11 cellular contexts compared by ENCODE assay signal in the genomic region with DNA sequence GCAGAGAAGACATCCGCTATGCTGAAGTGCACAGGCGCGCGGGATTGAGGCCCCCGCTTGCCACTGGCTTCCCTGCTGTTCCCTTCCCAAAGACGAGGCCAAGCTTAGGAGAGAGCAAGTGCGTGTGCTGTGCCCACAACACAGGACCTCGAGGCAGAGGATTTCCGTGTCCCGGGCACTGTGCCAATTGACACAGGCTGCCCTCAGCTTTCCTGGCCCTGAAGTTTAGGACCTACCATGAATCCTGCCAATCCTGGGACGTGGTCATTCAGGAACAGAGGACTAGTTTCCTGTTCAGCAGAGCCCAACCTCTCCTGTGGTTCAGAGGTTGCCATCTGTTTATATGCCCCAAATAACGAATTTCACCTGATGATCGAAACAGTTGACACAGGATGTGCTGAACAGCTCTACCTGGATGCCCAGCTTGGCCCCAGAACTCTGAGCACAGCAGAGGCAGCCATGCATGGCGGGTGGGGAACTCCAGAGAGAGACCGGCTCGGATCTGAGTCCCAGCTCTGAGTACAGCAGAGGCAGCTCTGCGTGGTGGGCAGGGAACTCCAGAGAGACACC. TPM values are rescaled to one million over a fixed set of nuclear protein-coding genes. Genes with fewer than 3 reads are reported as not detected.
DNase-seq lines count a peak whose midpoint lies in the region; ATAC-seq and TF ChIP-seq lines count a peak whose summit lies in the region.
"Had no signal": no experiment of that assay in that cellular context is flagged by ENCODE, and none has a peak within 500 bp of the region (broad histone marks: within the 10 kb centered on the region; RNA-seq: fewer than 3 reads in every experiment).

No MANE protein-coding gene starts in this region.

- no peak for TF ChIP-seq CTCF in activated B cell treated with CpG ODN at 0.5 μM for 24 hours (IDR thresholded peaks at IDR 0.05)

- peak; percentile 35 to 43 for ATAC-seq in activated CD4-positive, CD25-positive, alpha-beta regulatory T cell treated with anti-CD3 and anti-CD28 coated beads, Interleukin-2, amount 50 U/mL, for 24 hours
- ATAC-seq in HG02884 (IDR thresholded peaks at IDR 0.05; ENCODE audit: unreplicated experiment) (peak; percentile 53), activated B cell treated with CpG ODN at 0.5 μM for 24 hours (ENCODE audit: low read depth) (peak; percentile 71)
- ATAC-seq in stimulated activated naive B cell treated with anti-CD40 and anti-IgM and Interleukin-4, amounts not matched to agents 10 μg/mL and 1 μg/mL and 100 μg/mL, for 72 hours (replicated peaks), result peak; percentile 71

- CTCF ChIA-PET in activated B cell treated with CpG ODN at 0.5 μM for 24 hours (lab: Charles Lee), result interaction anchor here (0.7 to 5.0 kb wide), 15 partner anchors 8 to 390 kb away, joined by 3 to 39 read pairs (median 6); partner anchors contain the start of gene SLC37A1
- CTCF ChIA-PET in activated CD4-positive, alpha-beta T cell treated with anti-CD3 and anti-CD28 coated beads, Interleukin-2, amount 10 ng/mL, durations not matched to agents 7 days and 5 days (lab: Charles Lee), result interaction anchor here (1.3 kb wide), 2 partner anchors 30 to 40 kb away, joined by 3 read pairs; partner anchors contain the start of gene RSPH1

- peaks cover 52% of the 10 kb centered on the region for H3K79me1 ChIP-seq in mesenchymal stem cell (replicated peaks; ENCODE audit: low read length, poor library complexity, severe bottlenecking)

- no peak overlapping the region for H3K4me2 ChIP-seq in mesenchymal stem cell (ENCODE audit: low read length, poor library complexity, severe bottlenecking)

- peaks cover 0 to 74% of the 10 kb centered on the region in 2 experiments for H3K36me3 ChIP-seq in mesenchymal stem cell (ENCODE audit: control insufficient read depth in 1 of 2, insufficient read depth in 2 of 2, low read depth in 1 of 2, low read length in 2 of 2)

- H4K8ac ChIP-seq in mesenchymal stem cell (ENCODE audit: low read length), result no peak overlapping the region

- no peaks in the 10 kb centered on the region for H3K27me3 ChIP-seq in mesenchymal stem cell (ENCODE audit: control insufficient read depth in 1 of 2, insufficient read depth in 1 of 2, low read length in 2 of 2)

- H2BK120ac ChIP-seq in mesenchymal stem cell (ENCODE audit: low read depth, low read length), result no peak overlapping the region

- H3K27ac Mint-ChIP-seq in activated B cell treated with CpG ODN at 0.5 μM for 24 hours, result peak overlapping the region; percentile 90
- peak overlapping the region; percentile 87 for H3K27ac Mint-ChIP-seq in stimulated activated naive B cell treated with anti-CD40 and anti-IgM and Interleukin-4, amounts not matched to agents 10 μg/mL and 1 μg/mL and 100 μg/mL, for 72 hours
- H3K27ac Mint-ChIP-seq in activated CD4-positive, alpha-beta T cell treated with anti-CD3 and anti-CD28 coated beads, Interleukin-2, amount 10 ng/mL, durations not matched to agents 7 days and 5 days, result no peak overlapping the region
- H3K27ac Mint-ChIP-seq: mesothelial cell of epicardium had no signal

- no peak overlapping the region for H3K14ac ChIP-seq in mesenchymal stem cell (ENCODE audit: low read length in 2 of 2)

- no peak overlapping the region for H2BK5ac ChIP-seq in mesenchymal stem cell (ENCODE audit: low read depth, low read length, poor library complexity, severe bottlenecking)

- no peak overlapping the region for H2BK12ac ChIP-seq in mesenchymal stem cell (ENCODE audit: low read length in 2 of 2)

- no peak overlapping the region for H4K91ac ChIP-seq in mesenchymal stem cell (ENCODE audit: low read length)

- POLR2A ChIA-PET in activated B cell treated with CpG ODN at 0.5 μM for 24 hours (lab: Charles Lee), result interaction anchor here (0.9 to 6.6 kb wide), 12 partner anchors 10 to 302 kb away, joined by 3 to 91 read pairs (median 5); partner anchors contain the start of genes RSPH1 and SLC37A1
- POLR2A ChIA-PET in activated CD4-positive, alpha-beta T cell treated with anti-CD3 and anti-CD28 coated beads, Interleukin-2, amount 10 ng/mL, durations not matched to agents 7 days and 5 days (lab: Charles Lee), result no interaction called here

- H3K4me1 Mint-ChIP-seq in activated B cell treated with CpG ODN at 0.5 μM for 24 hours, result peaks cover 69% of the 10 kb centered on the region
- peaks cover 52 to 62% of the 10 kb centered on the region in 2 donors for H3K4me1 Mint-ChIP-seq in stimulated activated naive B cell treated with anti-CD40 and anti-IgM and Interleukin-4, amounts not matched to agents 10 μg/mL and 1 μg/mL and 100 μg/mL, for 72 hours
- peaks cover 23% of the 10 kb centered on the region for H3K4me1 Mint-ChIP-seq in activated CD4-positive, alpha-beta T cell treated with anti-CD3 and anti-CD28 coated beads, Interleukin-2, amount 10 ng/mL, durations not matched to agents 7 days and 5 days

- H2AFZ ChIP-seq in mesenchymal stem cell (ENCODE audit: low read depth, low read length), result no peak overlapping the region

- no peak overlapping the region for H3K4ac ChIP-seq in mesenchymal stem cell (ENCODE audit: low read depth in 1 of 2, low read length in 2 of 2)

- no peaks in the 10 kb centered on the region for H3K9me3 Mint-ChIP-seq in activated B cell treated with CpG ODN at 0.5 μM for 24 hours
- no peaks in the 10 kb centered on the region for H3K9me3 Mint-ChIP-seq in stimulated activated naive B cell treated with anti-CD40 and anti-IgM and Interleukin-4, amounts not matched to agents 10 μg/mL and 1 μg/mL and 100 μg/mL, for 72 hours
- H3K9me3 Mint-ChIP-seq in activated CD4-positive, alpha-beta T cell treated with anti-CD3 and anti-CD28 coated beads, Interleukin-2, amount 10 ng/mL, durations not matched to agents 7 days and 5 days, result no peaks in the 10 kb centered on the region
- H3K9me3 Mint-ChIP-seq: mesothelial cell of epicardium had no signal

- no peak overlapping the region for H3K23ac ChIP-seq in mesenchymal stem cell (ENCODE audit: low read length in 2 of 2)

- H3K27me3 Mint-ChIP-seq in activated B cell treated with CpG ODN at 0.5 μM for 24 hours, result no peaks in the 10 kb centered on the region
- H3K27me3 Mint-ChIP-seq in stimulated activated naive B cell treated with anti-CD40 and anti-IgM and Interleukin-4, amounts not matched to agents 10 μg/mL and 1 μg/mL and 100 μg/mL, for 72 hours, result no peaks in the 10 kb centered on the region
- no peaks in the 10 kb centered on the region for H3K27me3 Mint-ChIP-seq in activated CD4-positive, alpha-beta T cell treated with anti-CD3 and anti-CD28 coated beads, Interleukin-2, amount 10 ng/mL, durations not matched to agents 7 days and 5 days

- peaks cover 32% of the 10 kb centered on the region for H3K4me1 ChIP-seq in mesenchymal stem cell (ENCODE audit: control insufficient read depth, insufficient read depth, low read depth, low read length)

- H3K36me3 Mint-ChIP-seq in activated B cell treated with CpG ODN at 0.5 μM for 24 hours (ENCODE audit: low read depth), result peaks cover 64% of the 10 kb centered on the region
- peaks cover 39 to 76% of the 10 kb centered on the region in 2 donors for H3K36me3 Mint-ChIP-seq in stimulated activated naive B cell treated with anti-CD40 and anti-IgM and Interleukin-4, amounts not matched to agents 10 μg/mL and 1 μg/mL and 100 μg/mL, for 72 hours
- peaks cover 12% of the 10 kb centered on the region for H3K36me3 Mint-ChIP-seq in activated CD4-positive, alpha-beta T cell treated with anti-CD3 and anti-CD28 coated beads, Interleukin-2, amount 10 ng/mL, durations not matched to agents 7 days and 5 days (ENCODE audit: low read depth)

- H3K27ac ChIP-seq in mesenchymal stem cell (ENCODE audit: low read length, poor library complexity, severe bottlenecking), result no peak overlapping the region
- H3K27ac ChIP-seq: 22Rv1 had no signal

- no peak for DNase-seq in activated CD4-positive, CD25-positive, alpha-beta regulatory T cell treated with anti-CD3 and anti-CD28 coated beads, Interleukin-2, amount 50 U/mL, for 72 hours
- DNase-seq in activated B cell treated with CpG ODN at 0.5 μM for 24 hours (peak; percentile 69), mesenchymal stem cell (no peak), mucosa of gallbladder (ENCODE audit: low spot score) (no peak)
- peak; percentile 77 for DNase-seq in stimulated activated naive B cell treated with anti-CD40 and anti-IgM and Interleukin-4, amounts not matched to agents 10 μg/mL and 1 μg/mL and 100 μg/mL, for 72 hours
- no peak for DNase-seq in activated CD4-positive, alpha-beta T cell treated with anti-CD3 and anti-CD28 coated beads, Interleukin-2, amount 10 ng/mL, durations not matched to agents 7 days and 5 days
- DNase-seq: stimulated activated CD4-positive, alpha-beta T cell treated with anti-CD3 and anti-CD28 coated beads, Interleukin-2, amount 100 ng/mL, for 48 hours had no signal

- no peak overlapping the region for H3K9ac ChIP-seq in mesenchymal stem cell (ENCODE audit: low read length)

- peak overlapping the region; percentile 83 for H3K4me3 Mint-ChIP-seq in activated B cell treated with CpG ODN at 0.5 μM for 24 hours
- peak overlapping the region; percentile 57 to 74 for H3K4me3 Mint-ChIP-seq in stimulated activated naive B cell treated with anti-CD40 and anti-IgM and Interleukin-4, amounts not matched to agents 10 μg/mL and 1 μg/mL and 100 μg/mL, for 72 hours
- H3K4me3 Mint-ChIP-seq in activated CD4-positive, alpha-beta T cell treated with anti-CD3 and anti-CD28 coated beads, Interleukin-2, amount 10 ng/mL, durations not matched to agents 7 days and 5 days, result no peak overlapping the region
- H3K4me3 Mint-ChIP-seq: mesothelial cell of epicardium had no signal

- no peak overlapping the region for H2AK5ac ChIP-seq in mesenchymal stem cell (ENCODE audit: low read length, severe bottlenecking)

- H3K4me3 ChIP-seq in mesenchymal stem cell (ENCODE audit: insufficient read depth in 1 of 2, low read depth in 1 of 2, low read length in 2 of 2), result no peak overlapping the region

- 90% methylated on average over 17 of the region's 17 CpGs for WGBS in mesenchymal stem cell

- no peak overlapping the region for H3K18ac ChIP-seq in mesenchymal stem cell (ENCODE audit: low read depth in 1 of 2, low read length in 2 of 2)

- no peak overlapping the region for H2BK15ac ChIP-seq in mesenchymal stem cell (ENCODE audit: low read depth, poor library complexity, severe bottlenecking)

- intact Hi-C loops in activated B cell treated with CpG ODN at 0.5 μM for 24 hours (cut with micrococcal nuclease), result loop anchor here (1.0 to 10.0 kb wide), 9 partner anchors 11 to 531 kb away; partner anchors contain the start of gene RSPH1

- H3K9me3 ChIP-seq in mesenchymal stem cell (ENCODE audit: control insufficient read depth, low read length), result no peaks in the 10 kb centered on the region

RNA-seq across cellular contexts. Expression of gene SLC37A1, which starts 22.0 kb away (rescaled TPM):
- total RNA-seq in activated B cell treated with CpG ODN at 0.5 μM for 24 hours, result 39.8 and 47.9 TPM in 2 replicates
- 3.0 TPM for polyA plus RNA-seq in mesenchymal stem cell (2013, experiment 1 of 2)
- 3.2 TPM for polyA plus RNA-seq in mesenchymal stem cell (2013, experiment 2 of 2)
- total RNA-seq in mucosa of gallbladder, result 56.2 TPM
- total RNA-seq in activated CD4-positive, alpha-beta T cell treated with anti-CD3 and anti-CD28 coated beads, Interleukin-2, amount 10 ng/mL, durations not matched to agents 7 days and 5 days, result 10 to 100 TPM; 19.2 to 20.2 TPM

RNA-seq across cellular contexts. Expression of gene RSPH1, which starts 39.7 kb away (rescaled TPM):
- 0.38 TPM in 1 of 2 replicates, not detected in the other for total RNA-seq in activated B cell treated with CpG ODN at 0.5 μM for 24 hours
- polyA plus RNA-seq in mesenchymal stem cell (2013, experiment 1 of 2), result 0.10 TPM
- 0.10 TPM for polyA plus RNA-seq in mesenchymal stem cell (2013, experiment 2 of 2)
- total RNA-seq in mucosa of gallbladder, result 5.6 TPM
- total RNA-seq in activated CD4-positive, alpha-beta T cell treated with anti-CD3 and anti-CD28 coated beads, Interleukin-2, amount 10 ng/mL, durations not matched to agents 7 days and 5 days, result not detected

Comparison
In these comparisons a context has a peak if more than half of its experiments do, and no peak if none do; other contexts are left out.
1. DNase-seq: peak in activated B cell treated with CpG ODN at 0.5 μM for 24 hours (single experiment) and stimulated activated naive B cell treated with anti-CD40 and anti-IgM and Interleukin-4, amounts not matched to agents 10 μg/mL and 1 μg/mL and 100 μg/mL, for 72 hours (single experiment); none in activated CD4-positive, CD25-positive, alpha-beta regulatory T cell treated with anti-CD3 and anti-CD28 coated beads, Interleukin-2, amount 50 U/mL, for 72 hours (single experiment), mesenchymal stem cell (single experiment), mucosa of gallbladder (single experiment) and activated CD4-positive, alpha-beta T cell treated with anti-CD3 and anti-CD28 coated beads, Interleukin-2, amount 10 ng/mL, durations not matched to agents 7 days and 5 days (single experiment).
2. Peak in every context shown above with its lines, with median percentiles within 50 percentile points of each other: ATAC-seq.